1 cellular context compared by ENCODE assay signal in genomic region chr15:63573533-63573932, GRCh38.
TF ChIP-seq lines count a peak whose summit lies in the region.

No MANE protein-coding gene starts in this region.

TF ChIP-seq in K562, 482 proteins besides CTCF, POLR2A, EP300 and RAD21:
- TF ChIP-seq, protein P1, sequence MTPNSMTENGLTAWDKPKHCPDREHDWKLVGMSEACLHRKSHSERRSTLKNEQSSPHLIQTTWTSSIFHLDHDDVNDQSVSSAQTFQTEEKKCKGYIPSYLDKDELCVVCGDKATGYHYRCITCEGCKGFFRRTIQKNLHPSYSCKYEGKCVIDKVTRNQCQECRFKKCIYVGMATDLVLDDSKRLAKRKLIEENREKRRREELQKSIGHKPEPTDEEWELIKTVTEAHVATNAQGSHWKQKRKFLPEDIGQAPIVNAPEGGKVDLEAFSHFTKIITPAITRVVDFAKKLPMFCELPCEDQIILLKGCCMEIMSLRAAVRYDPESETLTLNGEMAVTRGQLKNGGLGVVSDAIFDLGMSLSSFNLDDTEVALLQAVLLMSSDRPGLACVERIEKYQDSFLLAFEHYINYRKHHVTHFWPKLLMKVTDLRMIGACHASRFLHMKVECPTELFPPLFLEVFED (CRISPR knock-in tag; conservative IDR thresholded peaks at IDR 0.05), result 0 out of 2 replicates have a peak, but pooled peaks have one; percentile 9
- no peak for TF ChIP-seq HDGF (IDR thresholded peaks at IDR 0.05)
- TF ChIP-seq, protein P2, sequence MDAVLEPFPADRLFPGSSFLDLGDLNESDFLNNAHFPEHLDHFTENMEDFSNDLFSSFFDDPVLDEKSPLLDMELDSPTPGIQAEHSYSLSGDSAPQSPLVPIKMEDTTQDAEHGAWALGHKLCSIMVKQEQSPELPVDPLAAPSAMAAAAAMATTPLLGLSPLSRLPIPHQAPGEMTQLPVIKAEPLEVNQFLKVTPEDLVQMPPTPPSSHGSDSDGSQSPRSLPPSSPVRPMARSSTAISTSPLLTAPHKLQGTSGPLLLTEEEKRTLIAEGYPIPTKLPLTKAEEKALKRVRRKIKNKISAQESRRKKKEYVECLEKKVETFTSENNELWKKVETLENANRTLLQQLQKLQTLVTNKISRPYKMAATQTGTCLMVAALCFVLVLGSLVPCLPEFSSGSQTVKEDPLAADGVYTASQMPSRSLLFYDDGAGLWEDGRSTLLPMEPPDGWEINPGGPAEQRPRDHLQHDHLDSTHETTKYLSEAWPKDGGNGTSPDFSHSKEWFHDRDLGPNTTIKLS (IDR thresholded peaks at IDR 0.05; ENCODE audit: borderline replicate concordance, low read depth), result no peak
- no peak for TF ChIP-seq ZBED1 (IDR thresholded peaks at IDR 0.05)
- peak; percentile 44 for TF ChIP-seq C11orf30 (IDR thresholded peaks at IDR 0.05; ENCODE audit: low read depth)
- TF ChIP-seq DPF2 (IDR thresholded peaks at IDR 0.05), result 0 out of 2 replicates have a peak, but pooled peaks have one; percentile 44
- peak; percentile 21; the same call in 1 of the 2 replicates for TF ChIP-seq MAFF (IDR thresholded peaks at IDR 0.05; ENCODE audit: low read length)
- peak; percentile 63 for TF ChIP-seq MAFG (tag; conservative IDR thresholded peaks at IDR 0.05)
- peak; percentile 44 for TF ChIP-seq ZNF316 (IDR thresholded peaks at IDR 0.05)
- no peak for TF ChIP-seq KLF1 (tag; IDR thresholded peaks at IDR 0.05)
- peak; percentile 79 for TF ChIP-seq ZNF592 (IDR thresholded peaks at IDR 0.05)
- TF ChIP-seq MAFK (IDR thresholded peaks at IDR 0.05; ENCODE audit: low read length), result peak; percentile 37
- no peak for TF ChIP-seq ZNF398 (CRISPR knock-in tag; IDR thresholded peaks at IDR 0.05)
- peak; percentile 25; the same call in 1 of the 2 replicates for TF ChIP-seq ZNF175 (CRISPR knock-in tag; IDR thresholded peaks at IDR 0.05; ENCODE audit: low read depth)
- peak; percentile 65; the same call in 1 of the 2 replicates for TF ChIP-seq DMBX1 (CRISPR knock-in tag; IDR thresholded peaks at IDR 0.05; ENCODE audit: borderline replicate concordance)
- TF ChIP-seq, protein P3, sequence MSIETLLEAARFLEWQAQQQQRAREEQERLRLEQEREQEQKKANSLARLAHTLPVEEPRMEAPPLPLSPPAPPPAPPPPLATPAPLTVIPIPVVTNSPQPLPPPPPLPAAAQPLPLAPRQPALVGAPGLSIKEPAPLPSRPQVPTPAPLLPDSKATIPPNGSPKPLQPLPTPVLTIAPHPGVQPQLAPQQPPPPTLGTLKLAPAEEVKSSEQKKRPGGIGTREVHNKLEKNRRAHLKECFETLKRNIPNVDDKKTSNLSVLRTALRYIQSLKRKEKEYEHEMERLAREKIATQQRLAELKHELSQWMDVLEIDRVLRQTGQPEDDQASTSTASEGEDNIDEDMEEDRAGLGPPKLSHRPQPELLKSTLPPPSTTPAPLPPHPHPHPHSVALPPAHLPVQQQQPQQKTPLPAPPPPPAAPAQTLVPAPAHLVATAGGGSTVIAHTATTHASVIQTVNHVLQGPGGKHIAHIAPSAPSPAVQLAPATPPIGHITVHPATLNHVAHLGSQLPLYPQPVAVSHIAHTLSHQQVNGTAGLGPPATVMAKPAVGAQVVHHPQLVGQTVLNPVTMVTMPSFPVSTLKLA (conservative IDR thresholded peaks at IDR 0.05), result peak; percentile 20 to 25; a peak in 1 of 4 replicates
- TF ChIP-seq, protein P4, sequence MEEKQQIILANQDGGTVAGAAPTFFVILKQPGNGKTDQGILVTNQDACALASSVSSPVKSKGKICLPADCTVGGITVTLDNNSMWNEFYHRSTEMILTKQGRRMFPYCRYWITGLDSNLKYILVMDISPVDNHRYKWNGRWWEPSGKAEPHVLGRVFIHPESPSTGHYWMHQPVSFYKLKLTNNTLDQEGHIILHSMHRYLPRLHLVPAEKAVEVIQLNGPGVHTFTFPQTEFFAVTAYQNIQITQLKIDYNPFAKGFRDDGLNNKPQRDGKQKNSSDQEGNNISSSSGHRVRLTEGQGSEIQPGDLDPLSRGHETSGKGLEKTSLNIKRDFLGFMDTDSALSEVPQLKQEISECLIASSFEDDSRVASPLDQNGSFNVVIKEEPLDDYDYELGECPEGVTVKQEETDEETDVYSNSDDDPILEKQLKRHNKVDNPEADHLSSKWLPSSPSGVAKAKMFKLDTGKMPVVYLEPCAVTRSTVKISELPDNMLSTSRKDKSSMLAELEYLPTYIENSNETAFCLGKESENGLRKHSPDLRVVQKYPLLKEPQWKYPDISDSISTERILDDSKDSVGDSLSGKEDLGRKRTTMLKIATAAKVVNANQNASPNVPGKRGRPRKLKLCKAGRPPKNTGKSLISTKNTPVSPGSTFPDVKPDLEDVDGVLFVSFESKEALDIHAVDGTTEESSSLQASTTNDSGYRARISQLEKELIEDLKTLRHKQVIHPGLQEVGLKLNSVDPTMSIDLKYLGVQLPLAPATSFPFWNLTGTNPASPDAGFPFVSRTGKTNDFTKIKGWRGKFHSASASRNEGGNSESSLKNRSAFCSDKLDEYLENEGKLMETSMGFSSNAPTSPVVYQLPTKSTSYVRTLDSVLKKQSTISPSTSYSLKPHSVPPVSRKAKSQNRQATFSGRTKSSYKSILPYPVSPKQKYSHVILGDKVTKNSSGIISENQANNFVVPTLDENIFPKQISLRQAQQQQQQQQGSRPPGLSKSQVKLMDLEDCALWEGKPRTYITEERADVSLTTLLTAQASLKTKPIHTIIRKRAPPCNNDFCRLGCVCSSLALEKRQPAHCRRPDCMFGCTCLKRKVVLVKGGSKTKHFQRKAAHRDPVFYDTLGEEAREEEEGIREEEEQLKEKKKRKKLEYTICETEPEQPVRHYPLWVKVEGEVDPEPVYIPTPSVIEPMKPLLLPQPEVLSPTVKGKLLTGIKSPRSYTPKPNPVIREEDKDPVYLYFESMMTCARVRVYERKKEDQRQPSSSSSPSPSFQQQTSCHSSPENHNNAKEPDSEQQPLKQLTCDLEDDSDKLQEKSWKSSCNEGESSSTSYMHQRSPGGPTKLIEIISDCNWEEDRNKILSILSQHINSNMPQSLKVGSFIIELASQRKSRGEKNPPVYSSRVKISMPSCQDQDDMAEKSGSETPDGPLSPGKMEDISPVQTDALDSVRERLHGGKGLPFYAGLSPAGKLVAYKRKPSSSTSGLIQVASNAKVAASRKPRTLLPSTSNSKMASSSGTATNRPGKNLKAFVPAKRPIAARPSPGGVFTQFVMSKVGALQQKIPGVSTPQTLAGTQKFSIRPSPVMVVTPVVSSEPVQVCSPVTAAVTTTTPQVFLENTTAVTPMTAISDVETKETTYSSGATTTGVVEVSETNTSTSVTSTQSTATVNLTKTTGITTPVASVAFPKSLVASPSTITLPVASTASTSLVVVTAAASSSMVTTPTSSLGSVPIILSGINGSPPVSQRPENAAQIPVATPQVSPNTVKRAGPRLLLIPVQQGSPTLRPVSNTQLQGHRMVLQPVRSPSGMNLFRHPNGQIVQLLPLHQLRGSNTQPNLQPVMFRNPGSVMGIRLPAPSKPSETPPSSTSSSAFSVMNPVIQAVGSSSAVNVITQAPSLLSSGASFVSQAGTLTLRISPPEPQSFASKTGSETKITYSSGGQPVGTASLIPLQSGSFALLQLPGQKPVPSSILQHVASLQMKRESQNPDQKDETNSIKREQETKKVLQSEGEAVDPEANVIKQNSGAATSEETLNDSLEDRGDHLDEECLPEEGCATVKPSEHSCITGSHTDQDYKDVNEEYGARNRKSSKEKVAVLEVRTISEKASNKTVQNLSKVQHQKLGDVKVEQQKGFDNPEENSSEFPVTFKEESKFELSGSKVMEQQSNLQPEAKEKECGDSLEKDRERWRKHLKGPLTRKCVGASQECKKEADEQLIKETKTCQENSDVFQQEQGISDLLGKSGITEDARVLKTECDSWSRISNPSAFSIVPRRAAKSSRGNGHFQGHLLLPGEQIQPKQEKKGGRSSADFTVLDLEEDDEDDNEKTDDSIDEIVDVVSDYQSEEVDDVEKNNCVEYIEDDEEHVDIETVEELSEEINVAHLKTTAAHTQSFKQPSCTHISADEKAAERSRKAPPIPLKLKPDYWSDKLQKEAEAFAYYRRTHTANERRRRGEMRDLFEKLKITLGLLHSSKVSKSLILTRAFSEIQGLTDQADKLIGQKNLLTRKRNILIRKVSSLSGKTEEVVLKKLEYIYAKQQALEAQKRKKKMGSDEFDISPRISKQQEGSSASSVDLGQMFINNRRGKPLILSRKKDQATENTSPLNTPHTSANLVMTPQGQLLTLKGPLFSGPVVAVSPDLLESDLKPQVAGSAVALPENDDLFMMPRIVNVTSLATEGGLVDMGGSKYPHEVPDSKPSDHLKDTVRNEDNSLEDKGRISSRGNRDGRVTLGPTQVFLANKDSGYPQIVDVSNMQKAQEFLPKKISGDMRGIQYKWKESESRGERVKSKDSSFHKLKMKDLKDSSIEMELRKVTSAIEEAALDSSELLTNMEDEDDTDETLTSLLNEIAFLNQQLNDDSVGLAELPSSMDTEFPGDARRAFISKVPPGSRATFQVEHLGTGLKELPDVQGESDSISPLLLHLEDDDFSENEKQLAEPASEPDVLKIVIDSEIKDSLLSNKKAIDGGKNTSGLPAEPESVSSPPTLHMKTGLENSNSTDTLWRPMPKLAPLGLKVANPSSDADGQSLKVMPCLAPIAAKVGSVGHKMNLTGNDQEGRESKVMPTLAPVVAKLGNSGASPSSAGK (IDR thresholded peaks at IDR 0.05), result peak; percentile 31; the same call in 1 of the 2 replicates
- 0 out of 2 replicates have a peak, but pooled peaks have one; percentile 26 for TF ChIP-seq CXXC5 (CRISPR knock-in tag; IDR thresholded peaks at IDR 0.05)
- TF ChIP-seq ZNF449 (CRISPR knock-in tag; IDR thresholded peaks at IDR 0.05), result 0 out of 2 replicates have a peak, but pooled peaks have one; percentile 21
- peak; percentile 72 for TF ChIP-seq NFE2 (IDR thresholded peaks at IDR 0.05; ENCODE audit: low read depth)
